8 cellular contexts compared by ENCODE assay signal in the genomic region with DNA sequence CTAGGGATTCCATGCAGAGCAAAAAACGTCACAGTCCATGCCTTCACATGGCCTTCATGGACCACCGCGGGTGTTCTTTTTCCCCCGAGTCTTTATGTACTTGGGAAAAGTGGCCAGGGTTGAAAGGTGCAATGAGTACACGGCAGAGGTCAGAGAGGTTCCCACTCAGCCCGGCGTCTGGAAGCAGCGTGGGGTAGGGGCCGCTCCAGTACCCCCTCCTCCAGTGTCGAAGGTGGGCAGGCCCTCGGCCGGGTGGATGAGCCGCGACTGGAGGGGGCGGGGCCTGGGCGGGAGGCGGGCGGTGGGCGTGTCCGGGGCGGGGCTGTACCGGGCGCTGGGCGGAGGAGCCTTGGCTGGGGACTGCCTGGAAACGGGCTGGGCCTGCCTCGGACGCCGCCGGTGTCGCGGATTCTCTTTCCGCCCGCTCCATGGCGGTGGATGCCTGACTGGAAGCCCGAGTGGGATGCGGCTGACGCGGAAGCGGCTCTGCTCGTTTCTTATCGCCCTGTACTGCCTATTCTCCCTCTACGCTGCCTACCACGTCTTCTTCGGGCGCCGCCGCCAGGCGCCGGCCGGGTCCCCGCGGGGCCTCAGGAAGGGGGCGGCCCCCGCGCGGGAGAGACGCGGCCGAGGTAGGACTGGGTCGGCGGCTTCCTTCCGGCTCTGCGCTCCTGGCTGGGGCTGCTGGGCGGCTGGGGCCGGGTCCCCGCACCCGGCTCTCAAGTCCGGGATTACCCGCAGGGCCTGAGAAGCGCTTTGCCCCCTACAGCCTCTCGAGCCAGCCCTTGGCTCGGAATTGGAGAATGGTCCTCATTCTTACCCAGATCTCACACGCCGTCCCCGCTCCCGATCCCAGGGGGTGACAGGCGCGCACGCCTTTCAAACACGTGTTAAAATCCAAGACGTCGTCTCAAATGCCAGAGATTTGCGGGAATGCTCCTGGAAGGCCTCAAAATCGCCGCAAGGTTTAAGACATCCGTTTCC. TPM values are rescaled to one million over a fixed set of nuclear protein-coding genes. Genes with fewer than 3 reads are reported as not detected.
A peak's percentile ranks its signal among the peaks of the same experiment; 100 is the strongest.
DNase-seq lines count a peak whose midpoint lies in the region; ATAC-seq and TF ChIP-seq lines count a peak whose summit lies in the region.

Gene RXYLT1, plus strand, starts transcription at position 412 of the 984 bp plus-strand sequence. Its CDS starts 52 bp downstream, at position 464.

- H3K9ac ChIP-seq in HUES64 (ENCODE audit: low read depth, low read length), result peak within 1 kb of the TSS; percentile 94

- 0 out of 2 replicates have a peak, but pooled peaks cover 6% of the 10 kb centered on the region for H3K27me3 ChIP-seq in HUES64 (ENCODE audit: insufficient read depth, low read length)

- intact Hi-C loops in mucosa of descending colon (cut with DNase I, micrococcal nuclease), result no loop called here

- peak within 1 kb of the TSS; percentile 85 for H3K27ac ChIP-seq in HUES64 (ENCODE audit: low read depth, low read length)

- H3K4me1 ChIP-seq in HUES64 (ENCODE audit: insufficient read depth, low read length), result peaks cover 9% of the 10 kb centered on the region; the same call in 1 of the 2 replicates
- peaks cover 7% of the 10 kb centered on the region for H3K4me1 ChIP-seq in mucosa of descending colon (ENCODE audit: low read depth)

- DNase-seq in DMS 273 treated with DMSO at 0.1 percent for 48 hours (lab: John Stamatoyannopoulos, UW), result peak; percentile 49
- peak; percentile 88 for DNase-seq in OCI-M1 (lab: John Stamatoyannopoulos, UW)
- peak; percentile 72 for DNase-seq in activated T-cell treated with anti-CD3 and anti-CD28 coated beads for 4 hours
- DNase-seq in epithelial cell of esophagus (ENCODE audit: low read depth), result peak; percentile 82
- peak; percentile 87 to 92 (median 92) for DNase-seq in mucosa of descending colon
- DNase-seq in stimulated activated CD8-positive, alpha-beta memory T cell treated with anti-CD3 and anti-CD28 coated beads, Interleukin-4, amount 100 ng/mL, for 4 hours (ENCODE audit: low read depth in 2 of 2, low spot score in 1 of 2), result peak; percentile 57 to 65

- no peak for TF ChIP-seq CTCF in epithelial cell of esophagus (IDR thresholded peaks at IDR 0.05; ENCODE audit: insufficient read depth, low read depth, low read length, missing control alignments)
- no peak for TF ChIP-seq CTCF in mucosa of descending colon (IDR thresholded peaks at IDR 0.05)

- H3K36me3 ChIP-seq in HUES64 (ENCODE audit: insufficient read depth, low read length) (peaks cover 34% of the 10 kb centered on the region), mucosa of descending colon (ENCODE audit: low read depth) (no peaks in the 10 kb centered on the region)

- WGBS in HUES64, result 1% methylated on average over 86 of the region's 86 CpGs

- peak; percentile 96 for ATAC-seq in GM21515 (IDR thresholded peaks at IDR 0.05; ENCODE audit: unreplicated experiment)
- peak; percentile 99 for ATAC-seq in mucosa of descending colon

- H3K4me3 ChIP-seq in HUES64 (ENCODE audit: low read length) (peak within 1 kb of the TSS; percentile 96), epithelial cell of esophagus (ENCODE audit: low read length) (peak within 1 kb of the TSS; percentile 92), mucosa of descending colon (peak within 1 kb of the TSS; percentile 62)

- H3K9me3 ChIP-seq in HUES64 (ENCODE audit: insufficient read depth, low read depth, low read length) (no peaks in the 10 kb centered on the region), mucosa of descending colon (no peaks in the 10 kb centered on the region)

RNA-seq across cellular contexts. Expression of gene RXYLT1, which starts in this region (rescaled TPM):
- polyA plus RNA-seq in HUES64 (2013, experiment 1 of 2), result 10.5 TPM
- 12.9 TPM for polyA plus RNA-seq in HUES64 (2013, experiment 2 of 2)
- total RNA-seq in mucosa of descending colon, result 10 to 100 TPM; 10.5 to 16.4 (median 14.0) TPM

Comparison
In these comparisons a context has a peak if more than half of its experiments do, and no peak if none do; other contexts are left out.
1. Peak in every context shown above with its lines: DNase-seq, ATAC-seq, H3K4me3 ChIP-seq and H3K27ac ChIP-seq.